ENCODE assay signal across 10 cellular contexts in genomic region chr6:24908555-24908954, GRCh38. TPM values are rescaled to one million over a fixed set of nuclear protein-coding genes. Genes with fewer than 3 reads are reported as not detected.
DNase-seq lines count a peak whose midpoint lies in the region; ATAC-seq and TF ChIP-seq lines count a peak whose summit lies in the region.
"Had no signal": no experiment of that assay in that cellular context is flagged by ENCODE, and none has a peak within 500 bp of the region (broad histone marks: within the 10 kb centered on the region; RNA-seq: fewer than 3 reads in every experiment).

No MANE protein-coding gene starts in this region.

- H3K4me3 Mint-ChIP-seq in activated CD8-positive, alpha-beta memory T cell treated with anti-CD3 and anti-CD28 coated beads, Interleukin-2, amount 10 ng/mL, durations not matched to agents 7 days and 5 days, result peak overlapping the region; percentile 79
- H3K4me3 Mint-ChIP-seq in stimulated activated naive CD8-positive, alpha-beta T cell treated with anti-CD3 and anti-CD28 coated beads, Interleukin-15, amount 100 ng/mL, for 72 hours, result peak overlapping the region; percentile 88 to 97

- H3K27ac ChIP-seq in Peyer's patch, result peak overlapping the region; percentile 6 to 76 (median 22)
- H3K27ac ChIP-seq in gastroesophageal sphincter, result peak overlapping the region in 3 of 4 donors; percentile 5 to 68 (median 37)
- peak overlapping the region in 1 of 2 donors; percentile 27 for H3K27ac ChIP-seq in coronary artery

- CTCF ChIA-PET in activated CD8-positive, alpha-beta memory T cell treated with anti-CD3 and anti-CD28 coated beads, Interleukin-2, amount 10 ng/mL, durations not matched to agents 7 days and 5 days (lab: Charles Lee), result interaction anchor here (0.7 to 7.1 kb wide), 9 partner anchors 9 to 115 kb away, joined by 3 to 72 read pairs (median 11); partner anchors contain the start of gene RIPOR2

- TF ChIP-seq CTCF in Peyer's patch (IDR thresholded peaks at IDR 0.05) (no peak), gastroesophageal sphincter (IDR thresholded peaks at IDR 0.05) (no peak), coronary artery (IDR thresholded peaks at IDR 0.05) (no peak)

- whole genome bisulfite sequencing in gastroesophageal sphincter (ENCODE audit: low coverage in 1 of 2), 2 donors, result 35 to 54% methylated on average over 4 of the region's 4 CpGs

- H3K9me3 ChIP-seq in Peyer's patch, result no peaks in the 10 kb centered on the region
- H3K9me3 ChIP-seq in gastroesophageal sphincter, result peaks cover 0 to 7% (median 0%) of the 10 kb centered on the region in 3 donors

- no peak for ATAC-seq in activated CD8-positive, alpha-beta memory T cell treated with anti-CD3 and anti-CD28 coated beads, Interleukin-2, amount 10 ng/mL, durations not matched to agents 7 days and 5 days
- no peak for ATAC-seq in gastroesophageal sphincter
- ATAC-seq in stimulated activated naive CD8-positive, alpha-beta T cell treated with anti-CD3 and anti-CD28 coated beads, Interleukin-15, amount 100 ng/mL, for 72 hours, result no peak

- TF ChIP-seq EP300 in gastroesophageal sphincter (IDR thresholded peaks at IDR 0.05), result no peak

- no peak for TF ChIP-seq POLR2A in Peyer's patch (IDR thresholded peaks at IDR 0.05)
- TF ChIP-seq POLR2A in gastroesophageal sphincter (IDR thresholded peaks at IDR 0.05), result no peak

- no peak for DNase-seq in activated CD8-positive, alpha-beta memory T cell treated with anti-CD3 and anti-CD28 coated beads, Interleukin-2, amount 10 ng/mL, durations not matched to agents 7 days and 5 days
- DNase-seq in activated CD8-positive, alpha-beta memory T cell treated with anti-CD3 and anti-CD28 coated beads, Interleukin-2, amount 50 U/mL, for 48 hours, result no peak
- DNase-seq in Peyer's patch, result no peak
- no peak for DNase-seq in stimulated activated naive CD8-positive, alpha-beta T cell treated with anti-CD3 and anti-CD28 coated beads, Interleukin-15, amount 100 ng/mL, for 72 hours
- no peak for DNase-seq in NCI-H748 treated with DMSO at 0.1 percent for 48 hours (lab: John Stamatoyannopoulos, UW)
- no peak for DNase-seq in coronary artery (ENCODE audit: low spot score)
- no peak for DNase-seq in pons (ENCODE audit: low spot score)
- DNase-seq: NCI-H774, substantia nigra had no signal

- H3K27me3 ChIP-seq in Peyer's patch, result no peaks in the 10 kb centered on the region
- H3K27me3 ChIP-seq in gastroesophageal sphincter, result peaks cover 33% of the 10 kb centered on the region

- peaks cover 0 to 30% (median 22%) of the 10 kb centered on the region in 4 donors for H3K4me1 ChIP-seq in Peyer's patch
- H3K4me1 ChIP-seq in gastroesophageal sphincter, result peaks cover 0 to 37% (median 6%) of the 10 kb centered on the region in 3 donors

- H3K27me3 Mint-ChIP-seq in activated CD8-positive, alpha-beta memory T cell treated with anti-CD3 and anti-CD28 coated beads, Interleukin-2, amount 10 ng/mL, durations not matched to agents 7 days and 5 days, result no peaks in the 10 kb centered on the region
- no peaks in the 10 kb centered on the region for H3K27me3 Mint-ChIP-seq in stimulated activated naive CD8-positive, alpha-beta T cell treated with anti-CD3 and anti-CD28 coated beads, Interleukin-15, amount 100 ng/mL, for 72 hours

- H3K9me3 Mint-ChIP-seq in activated CD8-positive, alpha-beta memory T cell treated with anti-CD3 and anti-CD28 coated beads, Interleukin-2, amount 10 ng/mL, durations not matched to agents 7 days and 5 days (ENCODE audit: low read depth), result no peaks in the 10 kb centered on the region
- H3K9me3 Mint-ChIP-seq in stimulated activated naive CD8-positive, alpha-beta T cell treated with anti-CD3 and anti-CD28 coated beads, Interleukin-15, amount 100 ng/mL, for 72 hours, result peaks cover 0 to 8% of the 10 kb centered on the region in 2 donors

- H3K4me3 ChIP-seq in Peyer's patch, result no peak overlapping the region
- H3K4me3 ChIP-seq in gastroesophageal sphincter, result no peak overlapping the region
- H3K4me3 ChIP-seq in coronary artery, result no peak overlapping the region

- peaks cover 57% of the 10 kb centered on the region for H3K36me3 Mint-ChIP-seq in activated CD8-positive, alpha-beta memory T cell treated with anti-CD3 and anti-CD28 coated beads, Interleukin-2, amount 10 ng/mL, durations not matched to agents 7 days and 5 days

- peaks cover 67% of the 10 kb centered on the region for H3K4me1 Mint-ChIP-seq in activated CD8-positive, alpha-beta memory T cell treated with anti-CD3 and anti-CD28 coated beads, Interleukin-2, amount 10 ng/mL, durations not matched to agents 7 days and 5 days
- peaks cover 91% of the 10 kb centered on the region for H3K4me1 Mint-ChIP-seq in stimulated activated naive CD8-positive, alpha-beta T cell treated with anti-CD3 and anti-CD28 coated beads, Interleukin-15, amount 100 ng/mL, for 72 hours

- peak overlapping the region; percentile 75 for H3K27ac Mint-ChIP-seq in activated CD8-positive, alpha-beta memory T cell treated with anti-CD3 and anti-CD28 coated beads, Interleukin-2, amount 10 ng/mL, durations not matched to agents 7 days and 5 days
- H3K27ac Mint-ChIP-seq in stimulated activated naive CD8-positive, alpha-beta T cell treated with anti-CD3 and anti-CD28 coated beads, Interleukin-15, amount 100 ng/mL, for 72 hours, result peak overlapping the region; percentile 92 to 97

- H3K36me3 ChIP-seq in Peyer's patch (no peaks in the 10 kb centered on the region), gastroesophageal sphincter (no peaks in the 10 kb centered on the region)

RNA-seq across cellular contexts. Expression of gene RIPOR2, which starts 27.2 kb away (rescaled TPM):
- total RNA-seq in activated CD8-positive, alpha-beta memory T cell treated with anti-CD3 and anti-CD28 coated beads, Interleukin-2, amount 10 ng/mL, durations not matched to agents 7 days and 5 days, result 100 to 1,000 TPM in 1 of 2 experiments, 10 to 100 TPM in 1; 53.4 to 104 TPM
- total RNA-seq in Peyer's patch, result 100 to 1,000 TPM in 1 of 4 donors, 1 to 10 TPM in 3; 3.7 to 112 (median 6.1) TPM
- 10 to 100 TPM in 1 of 4 donors, 1 to 10 TPM in 3; 1.7 to 14.9 (median 4.2) TPM for total RNA-seq in gastroesophageal sphincter
